ENCODE assay signal across 12 cellular contexts in genomic region chr12:92995258-92995905, GRCh38.
DNase-seq lines count a peak whose midpoint lies in the region; ATAC-seq, FAIRE-seq and TF ChIP-seq lines count a peak whose summit lies in the region.
"Had no signal": no experiment of that assay in that cellular context is flagged by ENCODE, and none has a peak within 500 bp of the region (broad histone marks: within the 10 kb centered on the region; RNA-seq: fewer than 3 reads in every experiment).

No MANE protein-coding gene starts in this region.

- H3K9me2 ChIP-seq in OCI-LY1 (ENCODE audit: low read depth, low read length) = no peaks in the 10 kb centered on the region

- H3K27me3 ChIP-seq in OCI-LY1 (ENCODE audit: insufficient read depth, low read length) = no peaks in the 10 kb centered on the region
- H3K27me3 ChIP-seq: right atrium auricular region had no signal

- peaks cover 27% of the 10 kb centered on the region for H3K4me1 ChIP-seq in OCI-LY1 (ENCODE audit: insufficient read depth, low read length, severe bottlenecking)
- H3K4me1 ChIP-seq: right atrium auricular region had no signal

- TF ChIP-seq CTCF in OCI-LY1 (IDR thresholded peaks at IDR 0.05; ENCODE audit: low read length) (no peak), WTC11 (IDR thresholded peaks at IDR 0.05) (no peak), Calu3 (IDR thresholded peaks at IDR 0.05; ENCODE audit: unreplicated experiment) (no peak)

- intact Hi-C loops in Calu3 (cut with micrococcal nuclease; ENCODE audit: unreplicated experiment) = no loop called here

- peak; percentile 78 for ATAC-seq in GM19467 (IDR thresholded peaks at IDR 0.05; ENCODE audit: unreplicated experiment)
- ATAC-seq in HG02981 (IDR thresholded peaks at IDR 0.05; ENCODE audit: unreplicated experiment) = peak; percentile 73
- ATAC-seq in T-cell (replicated peaks in 1 of 4) = no peak
- no peak for ATAC-seq in WTC11

- no peaks in the 10 kb centered on the region for H3K36me3 Mint-ChIP-seq in T-cell
- peaks cover 6% of the 10 kb centered on the region; the same call in 1 of the 2 replicates for H3K36me3 Mint-ChIP-seq in WTC11
- no peaks in the 10 kb centered on the region for H3K36me3 Mint-ChIP-seq in Calu3 (ENCODE audit: insufficient read depth, unreplicated experiment)

- peak overlapping the region; percentile 65 for H3K4me2 ChIP-seq in OCI-LY1 (ENCODE audit: low read length)

- peak; percentile 95 for FAIRE-seq in GM12892 (lab: Jason Lieb, UNC)
- FAIRE-seq: bronchial epithelial cell had no signal

- no peaks in the 10 kb centered on the region for H3F3A ChIP-seq in OCI-LY1 (ENCODE audit: insufficient read depth, low read length)

- H3K4me3 Mint-ChIP-seq in T-cell = no peak overlapping the region
- no peak overlapping the region for H3K4me3 Mint-ChIP-seq in WTC11
- H3K4me3 Mint-ChIP-seq in Calu3 (ENCODE audit: low read depth, unreplicated experiment) = no peak overlapping the region

- no peak for DNase-seq in GM12892 (ENCODE audit: insufficient read length)
- no peak for DNase-seq in T-cell
- DNase-seq in OCI-M2 (lab: John Stamatoyannopoulos, UW; ENCODE audit: unreplicated experiment) = no peak
- DNase-seq in WTC11 (ENCODE audit: low spot score) = no peak
- no peak for DNase-seq in Calu3
- DNase-seq: T-helper 2 cell had no signal

- no peaks in the 10 kb centered on the region for H4K20me1 ChIP-seq in OCI-LY1 (ENCODE audit: insufficient read depth, low read length)

- POLR2A ChIA-PET in T-cell (lab: Charles Lee) = no interaction called here
- POLR2A ChIA-PET in WTC11 (lab: Charles Lee) = no interaction called here

- CTCF ChIA-PET in T-cell (lab: Charles Lee) (no interaction called here), WTC11 (lab: Charles Lee) (no interaction called here), Calu3 (lab: Charles Lee) (no interaction called here)

- H3K9me3 Mint-ChIP-seq in T-cell (no peaks in the 10 kb centered on the region), WTC11 (peaks cover 14% of the 10 kb centered on the region), Calu3 (ENCODE audit: low read depth, unreplicated experiment) (peaks cover 3% of the 10 kb centered on the region)

- H3K36me3 ChIP-seq in OCI-LY1 (ENCODE audit: insufficient read depth, low read length) = no peaks in the 10 kb centered on the region
- H3K36me3 ChIP-seq: right atrium auricular region had no signal

- TF ChIP-seq POLR2A in GM12892 (IDR thresholded peaks at IDR 0.05; ENCODE audit: low read depth, low read length) = no peak

- H3K27me3 Mint-ChIP-seq in T-cell (peaks cover 0 to 2% of the 10 kb centered on the region in 2 donors), WTC11 (ENCODE audit: low read depth) (no peaks in the 10 kb centered on the region), Calu3 (ENCODE audit: unreplicated experiment) (no peaks in the 10 kb centered on the region)

- no peaks in the 10 kb centered on the region for H3K79me2 ChIP-seq in OCI-LY1 (ENCODE audit: insufficient read depth, low read length)

- no peaks in the 10 kb centered on the region for H3K4me1 Mint-ChIP-seq in T-cell
- no peaks in the 10 kb centered on the region for H3K4me1 Mint-ChIP-seq in WTC11
- H3K4me1 Mint-ChIP-seq in Calu3 (ENCODE audit: low read depth, unreplicated experiment) = no peaks in the 10 kb centered on the region

- peak overlapping the region; percentile 22; the same call in 1 of the 2 replicates for H3K9ac ChIP-seq in OCI-LY1 (ENCODE audit: low read length)

- H3K4me3 ChIP-seq in OCI-LY1 (ENCODE audit: low read depth, low read length, poor library complexity, severe bottlenecking) = peak overlapping the region; percentile 36
- H3K4me3 ChIP-seq: lung, right atrium auricular region had no signal

- no peak overlapping the region for H2AFZ ChIP-seq in OCI-LY1 (ENCODE audit: low read length)

- peak overlapping the region; percentile 80 for H3K27ac ChIP-seq in OCI-LY1 (ENCODE audit: low read depth, low read length, poor library complexity, severe bottlenecking)
- H3K27ac ChIP-seq: right atrium auricular region had no signal

- peaks cover 7% of the 10 kb centered on the region; the same call in 1 of the 2 replicates for H3K9me3 ChIP-seq in OCI-LY1 (ENCODE audit: low read length)

- no TSS peak for BruUV-seq in Calu3 (replicated peaks; lab: Mats Ljungman, UMichigan)

- no peak overlapping the region for H3K27ac Mint-ChIP-seq in T-cell
- no peak overlapping the region for H3K27ac Mint-ChIP-seq in WTC11
- no peak overlapping the region for H3K27ac Mint-ChIP-seq in Calu3 (ENCODE audit: unreplicated experiment)

TF ChIP-seq in WTC11, 78 proteins besides CTCF, POLR2A, EP300 and RAD21:
- TF ChIP-seq ZNF423 (CRISPR knock-in tag; IDR thresholded peaks at IDR 0.05) = no peak
- no peak for TF ChIP-seq TEAD1 (CRISPR knock-in tag; IDR thresholded peaks at IDR 0.05)
- TF ChIP-seq OVOL2 (CRISPR knock-in tag; IDR thresholded peaks at IDR 0.05; ENCODE audit: borderline replicate concordance) = no peak
- no peak for TF ChIP-seq CBFB (CRISPR knock-in tag; IDR thresholded peaks at IDR 0.05; ENCODE audit: low read depth)

Comparison
In these comparisons a context has a peak if more than half of its experiments do, and no peak if none do; other contexts are left out.
1. ATAC-seq: peak in GM19467 (single experiment) and HG02981 (single experiment); none in T-cell (0 of 4) and WTC11 (single experiment).